8 cellular contexts compared by ENCODE assay signal in genomic region chr3:52446631-52447511, GRCh38. TPM values are rescaled to one million over a fixed set of nuclear protein-coding genes. Genes with fewer than 3 reads are reported as not detected.
DNase-seq lines count a peak whose midpoint lies in the region; ATAC-seq and TF ChIP-seq lines count a peak whose summit lies in the region.

No MANE protein-coding gene starts in this region.

- H3K4me1 ChIP-seq in HEK293 (ENCODE audit: control insufficient read depth, insufficient read depth, low read length) (no peaks in the 10 kb centered on the region), Peyer's patch (no peaks in the 10 kb centered on the region), ovary (ENCODE audit: insufficient read depth) (peaks cover 1% of the 10 kb centered on the region), upper lobe of left lung (peaks cover 15 to 21% (median 17%) of the 10 kb centered on the region in 4 donors)

- POLR2A ChIA-PET in HEK293 (lab: Yijun Ruan, JAX) = interaction anchor here (0.6 kb wide), 1 partner anchor 366 kb away, joined by 3 read pairs; no protein-coding TSS in a partner anchor

- no peaks in the 10 kb centered on the region for H3K27me3 Mint-ChIP-seq in activated T-cell treated with anti-CD3 and anti-CD28 coated beads, Interleukin-2, amount 50 U/mL, for 24 hours

- H3K36me3 ChIP-seq in HEK293 (ENCODE audit: control insufficient read depth in 2 of 2, insufficient read depth in 1 of 2, low read length in 2 of 2) = no peaks in the 10 kb centered on the region
- no peaks in the 10 kb centered on the region for H3K36me3 ChIP-seq in Peyer's patch
- no peaks in the 10 kb centered on the region for H3K36me3 ChIP-seq in ovary
- H3K36me3 ChIP-seq in upper lobe of left lung = no peaks in the 10 kb centered on the region

- no peak overlapping the region for H3K4me3 Mint-ChIP-seq in activated T-cell treated with anti-CD3 and anti-CD28 coated beads, Interleukin-2, amount 50 U/mL, for 24 hours

- no peaks in the 10 kb centered on the region for H3K9me3 Mint-ChIP-seq in activated T-cell treated with anti-CD3 and anti-CD28 coated beads, Interleukin-2, amount 50 U/mL, for 24 hours

- no peak for TF ChIP-seq POLR2A in Peyer's patch (IDR thresholded peaks at IDR 0.05)
- TF ChIP-seq POLR2A in ovary (IDR thresholded peaks at IDR 0.05) = no peak
- TF ChIP-seq POLR2A in upper lobe of left lung (IDR thresholded peaks at IDR 0.05) = no peak

- H3K27me3 ChIP-seq in Peyer's patch (no peaks in the 10 kb centered on the region), ovary (no peaks in the 10 kb centered on the region), upper lobe of left lung (no peaks in the 10 kb centered on the region)

- H3K4me3 ChIP-seq in HEK293 (ENCODE audit: low read depth, low read length) = no peak overlapping the region
- H3K4me3 ChIP-seq in Peyer's patch = no peak overlapping the region
- H3K4me3 ChIP-seq in fibroblast of villous mesenchyme (ENCODE audit: low read depth, low read length) = no peak overlapping the region
- H3K4me3 ChIP-seq in ovary = no peak overlapping the region
- no peak overlapping the region for H3K4me3 ChIP-seq in upper lobe of left lung

- whole genome bisulfite sequencing in ovary, 3 donors = 16 to 35% (median 33%) methylated on average over 10 to 13 of the region's 13 CpGs
- WGBS in upper lobe of left lung, 2 donors = 0 to 36% methylated on average over 6 to 13 of the region's 13 CpGs

- no peak for TF ChIP-seq EP300 in ovary (IDR thresholded peaks at IDR 0.05)
- no peak for TF ChIP-seq EP300 in upper lobe of left lung (IDR thresholded peaks at IDR 0.05)

- no peaks in the 10 kb centered on the region for H3K36me3 Mint-ChIP-seq in activated T-cell treated with anti-CD3 and anti-CD28 coated beads, Interleukin-2, amount 50 U/mL, for 24 hours (ENCODE audit: low read depth)

- intact Hi-C loops in ovary (cut with DNase I) = loop anchor here in 2 of 4 donors (2.0 kb wide), 1 partner anchor 18 kb away; no protein-coding TSS in a partner anchor

- H3K4me1 Mint-ChIP-seq in activated T-cell treated with anti-CD3 and anti-CD28 coated beads, Interleukin-2, amount 50 U/mL, for 24 hours (ENCODE audit: low read depth) = peaks cover 7% of the 10 kb centered on the region

- ATAC-seq in upper lobe of left lung (ENCODE audit: low FRiP score in 2 of 2) = peak in 1 of 2 donors; percentile 78
- no peak for ATAC-seq in HG02588 (IDR thresholded peaks at IDR 0.05; ENCODE audit: unreplicated experiment)

- H3K27ac ChIP-seq in HEK293 (ENCODE audit: extremely low read depth, low read depth, low read length) (no peak overlapping the region), Peyer's patch (no peak overlapping the region), ovary (no peak overlapping the region), upper lobe of left lung (peak overlapping the region in 2 of 4 donors; percentile 29 to 36)

- H3K27ac Mint-ChIP-seq in activated T-cell treated with anti-CD3 and anti-CD28 coated beads, Interleukin-2, amount 50 U/mL, for 24 hours = no peak overlapping the region

- CTCF ChIA-PET in HEK293 (lab: Yijun Ruan, JAX) = interaction anchor here (0.6 to 7.9 kb wide), 20 partner anchors 8 to 392 kb away, joined by 3 to 97 read pairs (median 4); no protein-coding TSS in a partner anchor

- H3K9me3 ChIP-seq in HEK293 (ENCODE audit: control insufficient read depth, insufficient read depth, low read depth, low read length) (no peaks in the 10 kb centered on the region), Peyer's patch (no peaks in the 10 kb centered on the region), ovary (no peaks in the 10 kb centered on the region), upper lobe of left lung (no peaks in the 10 kb centered on the region)

- TF ChIP-seq CTCF in HEK293 (tag by site-specific recombination; IDR thresholded peaks at IDR 0.05) = peak; percentile 75
- peak; percentile 98 to 100 (median 99) for TF ChIP-seq CTCF in Peyer's patch (IDR thresholded peaks at IDR 0.05)
- TF ChIP-seq CTCF in fibroblast of villous mesenchyme (IDR thresholded peaks at IDR 0.05; ENCODE audit: insufficient read depth, low read depth, low read length) = peak; percentile 100
- peak; percentile 81 to 98 (median 95) for TF ChIP-seq CTCF in ovary (IDR thresholded peaks at IDR 0.05)
- peak; percentile 97 to 100 (median 98) for TF ChIP-seq CTCF in upper lobe of left lung (IDR thresholded peaks at IDR 0.05)

- DNase-seq in COLO668 (lab: John Stamatoyannopoulos, UW; ENCODE audit: unreplicated experiment) (peak; percentile 42), Peyer's patch (peak; percentile 65 to 85 (median 68)), fibroblast of villous mesenchyme (ENCODE audit: low read depth) (peak; percentile 61), ovary (peak in 4 of 5 donors; percentile 55 to 70 (median 66)), upper lobe of left lung (peak in 1 of 2 donors; percentile 61)
- peak; percentile 82 for DNase-seq in activated T-cell treated with anti-CD3 and anti-CD28 coated beads, Interleukin-2, amount 50 U/mL, for 24 hours

TF ChIP-seq in HEK293, 187 proteins besides CTCF, POLR2A, EP300 and RAD21 (continues in another document):
- TF ChIP-seq FEZF1 (tag by site-specific recombination; IDR thresholded peaks at IDR 0.05) (no peak), ZNF692 (tag by site-specific recombination; IDR thresholded peaks at IDR 0.05) (0 out of 2 replicates have a peak, but pooled peaks have one; percentile 27), ZBTB48 (tag by site-specific recombination; IDR thresholded peaks at IDR 0.05) (peak; percentile 83), GLIS2 (tag by site-specific recombination; IDR thresholded peaks at IDR 0.05) (peak; percentile 78), ZIC2 (tag by site-specific recombination; IDR thresholded peaks at IDR 0.05) (peak; percentile 44), ZNF423 (tag by site-specific recombination; IDR thresholded peaks at IDR 0.05) (0 out of 2 replicates have a peak, but pooled peaks have one; percentile 24), ZNF707 (tag by site-specific recombination; IDR thresholded peaks at IDR 0.05) (no peak), ZNF654 (tag by site-specific recombination; IDR thresholded peaks at IDR 0.05; ENCODE audit: low read depth) (peak; percentile 91), GLIS1 (tag by site-specific recombination; IDR thresholded peaks at IDR 0.05) (peak; percentile 71), ZBTB17 (tag by site-specific recombination; IDR thresholded peaks at IDR 0.05) (peak; percentile 74)

RNA-seq across cellular contexts. Expression of gene SEMA3G, which starts 2.0 kb away (rescaled TPM):
- total RNA-seq in Peyer's patch = 10 to 100 TPM; 18.8 to 24.8 (median 22.0) TPM
- 0.32 TPM in 1 of 2 replicates, not detected in the other for total RNA-seq in fibroblast of villous mesenchyme
- total RNA-seq in ovary = 10 to 100 TPM in 1 of 7 donors, 1 to 10 TPM in 6; 1.5 to 12.3 (median 3.7) TPM
- polyA plus RNA-seq in ovary = 10 to 100 TPM in 1 of 2 donors, 1 to 10 TPM in 1; 8.2 to 11.9 TPM
- total RNA-seq in upper lobe of left lung = 10 to 100 TPM in 5 of 6 donors, 1 to 10 TPM in 1; 5.1 to 69.0 (median 20.7) TPM

RNA-seq across cellular contexts. Expression of gene TNNC1, which starts 7.0 kb away (rescaled TPM):
- total RNA-seq in Peyer's patch (not detected), fibroblast of villous mesenchyme (0.64 and 1.3 TPM in 2 replicates), ovary (1 to 10 TPM in 3 of 7 donors, under 1 TPM in 4; 0.31 to 2.3 (median 0.88) TPM), upper lobe of left lung (100 to 1,000 TPM in 4 of 6 donors, 10 to 100 TPM in 2; 28.3 to 196 (median 122) TPM)
- 1 to 10 TPM; 1.6 to 1.8 TPM for polyA plus RNA-seq in ovary

RNA-seq across cellular contexts. Expression of gene NISCH, which starts 8.5 kb away (rescaled TPM):
- total RNA-seq in Peyer's patch = 100 to 1,000 TPM in 3 of 4 donors, 10 to 100 TPM in 1; 65.7 to 150 (median 128) TPM
- total RNA-seq in fibroblast of villous mesenchyme = 75.7 and 82.5 TPM in 2 replicates
- total RNA-seq in ovary = 100 to 1,000 TPM in 4 of 7 donors, 10 to 100 TPM in 3; 73.6 to 142 (median 102) TPM
- polyA plus RNA-seq in ovary = 10 to 100 TPM; 74.7 to 77.7 TPM
- 100 to 1,000 TPM in 2 of 6 donors, 10 to 100 TPM in 4; 60.7 to 288 (median 83.0) TPM for total RNA-seq in upper lobe of left lung

RNA-seq across cellular contexts. Expression of gene PHF7, which starts 36.4 kb away (rescaled TPM):
- total RNA-seq in Peyer's patch (10 to 100 TPM; 12.4 to 34.6 (median 17.4) TPM), fibroblast of villous mesenchyme (3.5 and 6.1 TPM in 2 replicates), ovary (10 to 100 TPM in 1 of 7 donors, 1 to 10 TPM in 6; 2.5 to 18.2 (median 6.2) TPM), upper lobe of left lung (10 to 100 TPM in 3 of 6 donors, 1 to 10 TPM in 3; 5.6 to 14.8 (median 10.0) TPM)
- polyA plus RNA-seq in ovary = 1 to 10 TPM; 3.7 to 8.9 TPM

RNA-seq across cellular contexts. Expression of gene BAP1, which starts 37.1 kb away (rescaled TPM):
- total RNA-seq in Peyer's patch (10 to 100 TPM; 49.9 to 94.4 (median 77.0) TPM), fibroblast of villous mesenchyme (69.9 and 70.0 TPM in 2 replicates), ovary (10 to 100 TPM; 31.7 to 71.0 (median 63.8) TPM), upper lobe of left lung (10 to 100 TPM; 58.0 to 90.1 (median 75.1) TPM)
- polyA plus RNA-seq in ovary = 10 to 100 TPM; 45.5 to 56.6 TPM

Comparison
In these comparisons a context has a peak if more than half of its experiments do, and no peak if none do; other contexts are left out.
1. RNA of gene TNNC1, which starts 7.0 kb away (total RNA-seq): 28.3 to 196 TPM in upper lobe of left lung; 0.64 to 1.3 TPM in fibroblast of villous mesenchyme, 0.31 to 2.3 TPM in ovary and not detected in Peyer's patch; every median in the first group is over 4 times any median in the second.
2. Peak in every context shown above with its lines, with median percentiles within 50 percentile points of each other: CTCF ChIP-seq.